ENCODE assay signal across 8 cellular contexts in genomic region chr1:220747426-220748090, GRCh38. TPM values are rescaled to one million over a fixed set of nuclear protein-coding genes. Genes with fewer than 3 reads are reported as not detected.
DNase-seq lines count a peak whose midpoint lies in the region; ATAC-seq, FAIRE-seq and TF ChIP-seq lines count a peak whose summit lies in the region.

No MANE protein-coding gene starts in this region.

- peaks cover 26 to 33% of the 10 kb centered on the region in 2 donors for H3K4me1 ChIP-seq in muscle layer of duodenum (ENCODE audit: control insufficient read depth in 1 of 2, insufficient read depth in 2 of 2, low read length in 2 of 2)

- no peak for FAIRE-seq in RCC 7860 (lab: Jason Lieb, UNC)

- H3K36me3 ChIP-seq in muscle layer of duodenum (ENCODE audit: control insufficient read depth in 1 of 2, insufficient read depth in 2 of 2, low read length in 2 of 2): no peaks in the 10 kb centered on the region

- H3K27me3 ChIP-seq in muscle layer of duodenum (ENCODE audit: low read depth, low read length): no peaks in the 10 kb centered on the region

- no peak for TF ChIP-seq CTCF in C4-2B (conservative IDR thresholded peaks at IDR 0.05)
- no peak for TF ChIP-seq CTCF in coronary artery (IDR thresholded peaks at IDR 0.05)

- ATAC-seq in HG03097 (IDR thresholded peaks at IDR 0.05; ENCODE audit: low FRiP score, unreplicated experiment) (peak; percentile 9), esophagus mucosa (no peak)

- no peak for DNase-seq in coronary artery (ENCODE audit: low spot score)
- DNase-seq in RCC 7860 (ENCODE audit: low spot score): no peak
- DNase-seq in NCI-H146 (lab: John Stamatoyannopoulos, UW): no peak
- DNase-seq in DMS53 (lab: John Stamatoyannopoulos, UW): no peak

- H3K27ac ChIP-seq in C4-2B: peak overlapping the region; percentile 86
- peak overlapping the region; percentile 81 to 94 for H3K27ac ChIP-seq in coronary artery
- H3K27ac ChIP-seq in muscle layer of duodenum (ENCODE audit: low read length): peak overlapping the region; percentile 65

- no peaks in the 10 kb centered on the region for H3K9me3 ChIP-seq in muscle layer of duodenum (ENCODE audit: control insufficient read depth in 1 of 2, low read length in 2 of 2)

- H3K4me3 ChIP-seq in coronary artery: peak overlapping the region; percentile 78
- peak overlapping the region; percentile 75 to 80 for H3K4me3 ChIP-seq in muscle layer of duodenum (ENCODE audit: low read depth in 1 of 2, low read length in 2 of 2)

RNA-seq across cellular contexts. Expression of gene MTARC2, which starts 0.6 kb away (rescaled TPM):
- total RNA-seq in esophagus mucosa: 3.0 TPM

RNA-seq across cellular contexts. Expression of gene MTARC1, which starts 39.2 kb away (rescaled TPM):
- 6.1 TPM for total RNA-seq in esophagus mucosa

RNA-seq across cellular contexts. Expression of gene C1orf115, which starts 57.4 kb away (rescaled TPM):
- total RNA-seq in esophagus mucosa: 2.5 TPM
